Comparison of ENCODE assay signal across 11 cellular contexts in the genomic region with DNA sequence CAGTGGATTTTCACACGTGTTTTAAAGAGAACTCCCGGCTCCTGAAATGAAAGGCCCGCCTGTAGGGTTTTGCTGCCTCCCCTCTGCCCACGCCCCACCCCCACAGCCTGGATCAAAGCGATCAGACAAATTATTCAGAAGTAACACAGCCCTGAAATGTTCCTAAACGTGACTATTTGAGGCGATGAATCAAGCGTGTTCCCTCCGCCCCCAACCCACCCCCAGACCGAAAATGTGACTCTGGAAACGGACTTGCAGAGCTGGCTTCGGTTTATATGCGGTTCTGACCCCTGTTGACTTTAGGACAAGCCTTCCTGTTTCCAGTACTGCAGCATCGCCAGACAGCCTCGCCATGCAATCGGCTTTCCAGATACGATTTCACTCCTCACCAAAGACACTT. TPM values are rescaled to one million over a fixed set of nuclear protein-coding genes. Genes with fewer than 3 reads are reported as not detected.
A peak's percentile ranks its signal among the peaks of the same experiment; 100 is the strongest.
DNase-seq lines count a peak whose midpoint lies in the region; ATAC-seq and TF ChIP-seq lines count a peak whose summit lies in the region.
"Had no signal": no experiment of that assay in that cellular context is flagged by ENCODE, and none has a peak within 500 bp of the region (broad histone marks: within the 10 kb centered on the region; RNA-seq: fewer than 3 reads in every experiment).

No MANE protein-coding gene starts in this region.

- H3K36me3 ChIP-seq in BJ (ENCODE audit: control insufficient read depth, insufficient read depth, low read length) (no peaks in the 10 kb centered on the region), left ventricle myocardium inferior (no peaks in the 10 kb centered on the region)
- H3K36me3 ChIP-seq: left lung had no signal

- peak overlapping the region; percentile 28 for H3K4me3 ChIP-seq in BJ (ENCODE audit: low read depth, low read length)
- H3K4me3 ChIP-seq in left ventricle myocardium inferior: peak overlapping the region; percentile 69
- peak overlapping the region; percentile 57 for H3K4me3 ChIP-seq in retinal pigment epithelial cell (ENCODE audit: low read length)

- intact Hi-C loops in left ventricle myocardium inferior (cut with micrococcal nuclease): no loop called here

- no peak for ATAC-seq in HG03521 (IDR thresholded peaks at IDR 0.05; ENCODE audit: unreplicated experiment)
- no peak for ATAC-seq in GM21381 (IDR thresholded peaks at IDR 0.05; ENCODE audit: unreplicated experiment)

- H3K27ac ChIP-seq in left ventricle myocardium inferior (replicated peaks) (peak overlapping the region; percentile 32), RWPE1 (no peak overlapping the region)
- H3K27ac ChIP-seq: left lung had no signal

- H3K27me3 ChIP-seq in BJ (ENCODE audit: control insufficient read depth, insufficient read depth, low read length) (no peaks in the 10 kb centered on the region), left ventricle myocardium inferior (ENCODE audit: low read depth) (peaks cover 10% of the 10 kb centered on the region)

- H3K4me1 ChIP-seq in left ventricle myocardium inferior: peaks cover 10% of the 10 kb centered on the region

- TF ChIP-seq CTCF in BJ (IDR thresholded peaks at IDR 0.05; ENCODE audit: insufficient read depth, low read depth, low read length) (no peak), left ventricle myocardium inferior (IDR thresholded peaks at IDR 0.05; ENCODE audit: borderline replicate concordance) (no peak), retinal pigment epithelial cell (conservative IDR thresholded peaks at IDR 0.05; ENCODE audit: low read depth, low read length) (no peak), RWPE1 (conservative IDR thresholded peaks at IDR 0.05; ENCODE audit: low read depth) (no peak)

- POLR2A ChIA-PET in BJ (lab: Charles Lee) (no interaction called here), RWPE1 (lab: Yijun Ruan, JAX; ENCODE audit: low non-redundant PET) (no interaction called here)

- H3K9me3 ChIP-seq in left ventricle myocardium inferior (replicated peaks): peaks cover 10% of the 10 kb centered on the region

- CTCF ChIA-PET in BJ (lab: Yijun Ruan, JAX): no interaction called here
- CTCF ChIA-PET in RWPE1 (lab: Yijun Ruan, JAX): no interaction called here

- DNase-seq in BJ (ENCODE audit: low read depth) (no peak), left ventricle myocardium inferior (no peak), retinal pigment epithelial cell (ENCODE audit: low read depth) (no peak), RWPE1 (ENCODE audit: low spot score) (no peak), GM03348 (ENCODE audit: low spot score) (no peak)
- peak; percentile 60 to 68 for DNase-seq in activated CD4-positive, alpha-beta T cell treated with anti-CD3 and anti-CD28 coated beads, Interleukin-2, amount 50 U/mL, for 4 hours

RNA-seq across cellular contexts. Expression of a gene that starts 28.8 kb away (rescaled TPM):
- not detected in 2 replicates for polyA plus RNA-seq in BJ (2011; rRNA removed)
- not detected in 2 replicates for polyA minus RNA-seq in BJ (2011; rRNA and poly(A)+ RNA removed)
- total RNA-seq in left ventricle myocardium inferior: not detected
- total RNA-seq: HT-29, left lung had no signal
- polyA plus RNA-seq: adipose tissue had no signal

Comparison
In these comparisons a context has a peak if more than half of its experiments do, and no peak if none do; other contexts are left out.
1. DNase-seq: peak in activated CD4-positive, alpha-beta T cell treated with anti-CD3 and anti-CD28 coated beads, Interleukin-2, amount 50 U/mL, for 4 hours (2 of 2); none in BJ (single experiment), left ventricle myocardium inferior (single experiment), retinal pigment epithelial cell (single experiment), RWPE1 (single experiment) and GM03348 (single experiment).
2. Peak in every context shown above with its lines, with median percentiles within 50 percentile points of each other: H3K4me3 ChIP-seq.